13 cellular contexts compared by ENCODE assay signal in genomic region chr11:83681944-83682644, GRCh38.
A peak's percentile ranks its signal among the peaks of the same experiment; 100 is the strongest.
DNase-seq lines count a peak whose midpoint lies in the region; ATAC-seq, FAIRE-seq and TF ChIP-seq lines count a peak whose summit lies in the region.
"Had no signal": no experiment of that assay in that cellular context is flagged by ENCODE, and none has a peak within 500 bp of the region (broad histone marks: within the 10 kb centered on the region; RNA-seq: fewer than 3 reads in every experiment).

No MANE protein-coding gene starts in this region.

- peaks cover 63% of the 10 kb centered on the region for H3K4me1 ChIP-seq in OCI-LY1 (ENCODE audit: insufficient read depth, low read length, severe bottlenecking)
- peaks cover 0 to 20% (median 5%) of the 10 kb centered on the region in 3 donors for H3K4me1 ChIP-seq in esophagus squamous epithelium
- H3K4me1 ChIP-seq in skeletal muscle tissue (ENCODE audit: control insufficient read depth in 3 of 3, insufficient read depth in 3 of 3, low read length in 3 of 3), result peaks cover 0 to 7% (median 0%) of the 10 kb centered on the region in 3 donors
- no peaks in the 10 kb centered on the region for H3K4me1 ChIP-seq in foreskin keratinocyte
- H3K4me1 ChIP-seq: sigmoid colon had no signal

- no peaks in the 10 kb centered on the region for H3K9me2 ChIP-seq in OCI-LY1 (ENCODE audit: low read depth, low read length)

- peak overlapping the region; percentile 65 for H3K4me3 ChIP-seq in OCI-LY1 (ENCODE audit: low read depth, low read length, poor library complexity, severe bottlenecking)
- H3K4me3 ChIP-seq in esophagus squamous epithelium, result peak overlapping the region in 3 of 4 donors; percentile 27 to 49 (median 35)
- H3K4me3 ChIP-seq in skeletal muscle tissue (ENCODE audit: low read length in 3 of 3), result peak overlapping the region in 2 of 3 donors; percentile 49 to 57
- H3K4me3 ChIP-seq: sigmoid colon had no signal

- no peaks in the 10 kb centered on the region for H3K9me3 ChIP-seq in OCI-LY1 (ENCODE audit: low read length)
- H3K9me3 ChIP-seq in esophagus squamous epithelium, result no peaks in the 10 kb centered on the region
- no peaks in the 10 kb centered on the region for H3K9me3 ChIP-seq in skeletal muscle tissue (ENCODE audit: control insufficient read depth in 3 of 3, low read length in 3 of 3)
- H3K9me3 ChIP-seq: sigmoid colon had no signal

- TF ChIP-seq CTCF in OCI-LY1 (IDR thresholded peaks at IDR 0.05; ENCODE audit: low read length) (no peak), esophagus squamous epithelium (IDR thresholded peaks at IDR 0.05) (no peak), foreskin keratinocyte (conservative IDR thresholded peaks at IDR 0.05) (no peak)

- no peaks in the 10 kb centered on the region for H4K20me1 ChIP-seq in OCI-LY1 (ENCODE audit: insufficient read depth, low read length)

- no peak for TF ChIP-seq POLR2A in GM12892 (IDR thresholded peaks at IDR 0.05; ENCODE audit: low read depth, low read length)
- no peak for TF ChIP-seq POLR2A in esophagus squamous epithelium (IDR thresholded peaks at IDR 0.05)

- no peak overlapping the region for H2AFZ ChIP-seq in OCI-LY1 (ENCODE audit: low read length)

- H3K27me3 ChIP-seq in OCI-LY1 (ENCODE audit: insufficient read depth, low read length) (no peaks in the 10 kb centered on the region), esophagus squamous epithelium (no peaks in the 10 kb centered on the region), skeletal muscle tissue (ENCODE audit: control insufficient read depth in 3 of 3, insufficient read depth in 3 of 3, low read length in 3 of 3) (no peaks in the 10 kb centered on the region), foreskin keratinocyte (peaks cover 26% of the 10 kb centered on the region)
- H3K27me3 ChIP-seq: sigmoid colon had no signal

- H3K79me2 ChIP-seq in OCI-LY1 (ENCODE audit: insufficient read depth, low read length), result peaks cover 37% of the 10 kb centered on the region

- WGBS in esophagus squamous epithelium, 2 donors, result 33 to 53% methylated on average over 10 to 11 of the region's 11 CpGs

- intact Hi-C loops in esophagus squamous epithelium (cut with DNase I), result no loop called here

- H3K27ac ChIP-seq in OCI-LY1 (ENCODE audit: low read depth, low read length, poor library complexity, severe bottlenecking) (peak overlapping the region; percentile 92), esophagus squamous epithelium (peak overlapping the region in 2 of 4 donors; percentile 30 to 33), skeletal muscle tissue (ENCODE audit: low read depth, low read length) (no peak overlapping the region), foreskin keratinocyte (no peak overlapping the region)
- H3K27ac ChIP-seq: coronary artery, sigmoid colon had no signal

- FAIRE-seq in GM12892 (lab: Jason Lieb, UNC), result peak; percentile 57
- FAIRE-seq: G401.6 had no signal

- no peak for ATAC-seq in foreskin keratinocyte
- ATAC-seq: WTC11 had no signal

- H3K4me2 ChIP-seq in OCI-LY1 (ENCODE audit: low read length), result peak overlapping the region; percentile 70

- no peaks in the 10 kb centered on the region for H3F3A ChIP-seq in OCI-LY1 (ENCODE audit: insufficient read depth, low read length)

- H3K9ac ChIP-seq in OCI-LY1 (ENCODE audit: low read length) (peak overlapping the region; percentile 84), skeletal muscle tissue (ENCODE audit: low read depth in 1 of 3, low read length in 3 of 3) (no peak overlapping the region)

- DNase-seq in GM12892 (ENCODE audit: insufficient read length), result no peak
- no peak for DNase-seq in esophagus squamous epithelium (lab: John Stamatoyannopoulos, UW)
- DNase-seq in foreskin keratinocyte, result no peak
- DNase-seq in foreskin melanocyte, result no peak
- DNase-seq in NAMALWA (ENCODE audit: low spot score), result no peak
- DNase-seq in activated CD8-positive, alpha-beta memory T cell treated with anti-CD3 and anti-CD28 coated beads, Interleukin-2, amount 50 U/mL, for 48 hours, result no peak
- DNase-seq: activated naive CD8-positive, alpha-beta T cell treated with anti-CD3 and anti-CD28 coated beads for 36 hours; sigmoid colon had no signal

- H3K36me3 ChIP-seq in OCI-LY1 (ENCODE audit: insufficient read depth, low read length), result no peaks in the 10 kb centered on the region
- no peaks in the 10 kb centered on the region for H3K36me3 ChIP-seq in esophagus squamous epithelium
- no peaks in the 10 kb centered on the region for H3K36me3 ChIP-seq in skeletal muscle tissue (ENCODE audit: control insufficient read depth in 3 of 3, insufficient read depth in 3 of 3, low read length in 3 of 3)
- H3K36me3 ChIP-seq: sigmoid colon had no signal
